In the genomic region with DNA sequence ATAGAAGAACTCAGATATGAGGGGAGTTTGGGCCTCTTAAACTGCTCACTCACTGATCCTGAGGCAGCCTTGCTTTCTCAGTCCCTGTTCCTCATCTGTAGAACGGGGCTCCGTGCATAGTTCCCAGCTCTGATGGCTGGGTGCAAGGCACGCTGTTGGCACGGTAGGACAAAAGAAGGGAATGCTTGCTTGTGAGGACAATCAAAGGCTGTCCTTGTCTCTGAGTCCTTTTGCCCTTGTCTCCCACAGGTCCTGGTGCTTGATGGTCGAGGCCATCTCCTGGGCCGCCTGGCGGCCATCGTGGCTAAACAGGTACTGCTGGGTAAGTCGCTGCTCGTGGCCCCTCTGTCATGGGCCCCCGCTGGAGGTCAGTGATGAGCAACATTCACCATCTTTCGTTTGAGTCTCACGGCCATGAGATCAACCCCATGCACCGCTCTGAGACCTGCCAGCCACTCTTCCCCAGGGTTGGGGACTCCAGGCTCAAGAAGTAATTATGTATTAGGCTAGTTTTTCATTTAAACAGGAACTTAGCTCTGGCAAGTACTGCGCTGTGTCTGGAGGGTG, we compare ENCODE assay signal across 7 cellular contexts. TPM values are rescaled to one million over a fixed set of nuclear protein-coding genes. Genes with fewer than 3 reads are reported as not detected.
A peak's percentile ranks its signal among the peaks of the same experiment; 100 is the strongest.
DNase-seq lines count a peak whose midpoint lies in the region; ATAC-seq, FAIRE-seq and TF ChIP-seq lines count a peak whose summit lies in the region.

No MANE protein-coding gene starts in this region.

- H2BK5ac ChIP-seq in H9 (ENCODE audit: insufficient read length, low read length) = no peak overlapping the region

- no peak overlapping the region for H2AK5ac ChIP-seq in H9 (ENCODE audit: insufficient read length, low read length)

- H3K27me3 Mint-ChIP-seq in H9 (ENCODE audit: low read depth) = peaks cover 11% of the 10 kb centered on the region; the same call in 1 of the 2 replicates

- H3K36me3 Mint-ChIP-seq in H9 (ENCODE audit: insufficient read depth in 1 of 3, low read depth in 3 of 3) = peaks cover 52 to 58% (median 55%) of the 10 kb centered on the region in 3 experiments

- no peak for TF ChIP-seq POLR2A in esophagus muscularis mucosa (IDR thresholded peaks at IDR 0.05; ENCODE audit: low read depth)

- H3K4ac ChIP-seq in H9 (ENCODE audit: low read depth, low read length) = no peak overlapping the region

- H3K36me3 ChIP-seq in esophagus muscularis mucosa (peaks cover 36 to 54% (median 45%) of the 10 kb centered on the region in 4 donors), small intestine (ENCODE audit: control insufficient read depth in 2 of 2, insufficient read depth in 2 of 2, low read length in 2 of 2) (peaks cover 12 to 16% of the 10 kb centered on the region in 2 donors)

- peak overlapping the region; percentile 99 to 100 (median 100) for H3K27ac Mint-ChIP-seq in H9

- no peak overlapping the region for H3T11ph ChIP-seq in H9 (ENCODE audit: low read length)

- H2BK20ac ChIP-seq in H9 (ENCODE audit: low read depth, low read length, poor library complexity, severe bottlenecking) = no peak overlapping the region

- peak overlapping the region; percentile 91 to 96 for H3K4me3 Mint-ChIP-seq in H9

- H3K4me1 ChIP-seq in H9 (ENCODE audit: insufficient read depth, low read length) (no peaks in the 10 kb centered on the region), esophagus muscularis mucosa (peaks cover 17 to 49% (median 34%) of the 10 kb centered on the region in 4 donors), small intestine (ENCODE audit: control insufficient read depth in 2 of 2, insufficient read depth in 1 of 2, low read depth in 1 of 2, low read length in 1 of 2) (no peaks in the 10 kb centered on the region)

- no peak overlapping the region for H2BK12ac ChIP-seq in H9 (ENCODE audit: insufficient read length, low read depth, low read length)

- no peak overlapping the region for H4K8ac ChIP-seq in H9 (replicated peaks; ENCODE audit: insufficient read length, low read depth, low read length)

- no CpG with 5 or more reads among the region's 15 CpGs for WGBS in H9 (ENCODE audit: extremely low coverage, insufficient read length, low lambda C conversion rate)
- 70% methylated on average over 6 of the region's 15 CpGs for WGBS in esophagus muscularis mucosa
- WGBS in small intestine, 3 donors = 11 to 43% (median 22%) methylated on average over 14 to 15 of the region's 15 CpGs

- H2BK120ac ChIP-seq in H9 (ENCODE audit: low read depth, low read length, poor library complexity, severe bottlenecking) = no peak overlapping the region

- ATAC-seq in GM21390 (IDR thresholded peaks at IDR 0.05; ENCODE audit: unreplicated experiment) (no peak), HG02642 (IDR thresholded peaks at IDR 0.05; ENCODE audit: poor library complexity, unreplicated experiment) (no peak)

- H4K20me1 ChIP-seq in H9 (ENCODE audit: control insufficient read depth, insufficient read depth, insufficient read length) = no peaks in the 10 kb centered on the region

- intact Hi-C loops in esophagus muscularis mucosa (cut with DNase I) = no loop called here

- H3K56ac ChIP-seq in H9 (ENCODE audit: insufficient read length, low read depth, low read length) = no peak overlapping the region

- H4K91ac ChIP-seq in H9 (ENCODE audit: insufficient read length, low read depth, low read length) = no peak overlapping the region

- in situ Hi-C loops in SK-MEL-5 (cut with HindIII; ENCODE audit: low pct_unique_long_range_greater_than_20kb, low sequenced_read_pairs) = no loop called here

- DNase-seq in H9 = peak; percentile 49
- peak; percentile 60 for DNase-seq in SK-MEL-5 (ENCODE audit: low read depth, low spot score)
- DNase-seq in esophagus muscularis mucosa (ENCODE audit: extremely low spot score) = no peak
- peak; percentile 39 for DNase-seq in small intestine
- no peak for DNase-seq in nucleus accumbens (lab: John Stamatoyannopoulos, UW)

- H3K4me3 ChIP-seq in esophagus muscularis mucosa = peak overlapping the region; percentile 69 to 100 (median 93)
- peak overlapping the region in 1 of 2 donors; percentile 86 for H3K4me3 ChIP-seq in small intestine (ENCODE audit: low read depth in 1 of 2, low read length in 2 of 2)

- no peak for TF ChIP-seq EP300 in esophagus muscularis mucosa (IDR thresholded peaks at IDR 0.05)

- peaks cover 18% of the 10 kb centered on the region for H3K79me2 ChIP-seq in H9 (ENCODE audit: insufficient read depth, low read length)

- H3K4me2 ChIP-seq in H9 (ENCODE audit: insufficient read depth, insufficient read length, low read length) = peak overlapping the region; percentile 100

- peaks cover 13% of the 10 kb centered on the region for H3K23me2 ChIP-seq in H9 (ENCODE audit: insufficient read length, low read depth, low read length, poor library complexity, severe bottlenecking)

- no peaks in the 10 kb centered on the region for H3K79me1 ChIP-seq in H9 (ENCODE audit: insufficient read depth, low read depth, low read length, poor library complexity, severe bottlenecking)

- TF ChIP-seq CTCF in H9 (conservative IDR thresholded peaks at IDR 0.05) = no peak
- TF ChIP-seq CTCF in esophagus muscularis mucosa (IDR thresholded peaks at IDR 0.05) = no peak

- FAIRE-seq in small intestine (lab: Jason Lieb, UNC) = no peak

- H3K9me3 Mint-ChIP-seq in H9 = peaks cover 12 to 14% of the 10 kb centered on the region in 2 experiments; a peak in 4 of 5 replicates

- peak overlapping the region; percentile 52 for H3K27ac ChIP-seq in H9 (ENCODE audit: insufficient read length, low read depth, low read length)
- H3K27ac ChIP-seq in esophagus muscularis mucosa (replicated peaks in 1 of 4) = peak overlapping the region; percentile 84 to 92 (median 90)
- peak overlapping the region; percentile 89 to 98 for H3K27ac ChIP-seq in small intestine (ENCODE audit: low read depth in 1 of 2, low read length in 1 of 2)

- H3K27me3 ChIP-seq in H9 (ENCODE audit: insufficient read depth, low read length) = no peaks in the 10 kb centered on the region
- H3K27me3 ChIP-seq in esophagus muscularis mucosa = no peaks in the 10 kb centered on the region
- H3K27me3 ChIP-seq in small intestine (ENCODE audit: control insufficient read depth in 2 of 2, insufficient read depth in 2 of 2, low read length in 2 of 2) = no peaks in the 10 kb centered on the region

- no peak overlapping the region for H2AFZ ChIP-seq in H9 (ENCODE audit: low read length)

- no peak overlapping the region for H4K5ac ChIP-seq in H9 (ENCODE audit: insufficient read length, low read depth, low read length)

- H3K23ac ChIP-seq in H9 (ENCODE audit: insufficient read length, low read depth, low read length) = no peak overlapping the region

- no peak overlapping the region for H2BK15ac ChIP-seq in H9 (ENCODE audit: low read depth, low read length)

- H3K18ac ChIP-seq in H9 (ENCODE audit: insufficient read length, low read depth, low read length) = no peak overlapping the region

- no peak overlapping the region for H3K14ac ChIP-seq in H9 (ENCODE audit: insufficient read depth, low read length)

- H3K9me3 ChIP-seq in H9 (ENCODE audit: control insufficient read depth, low read depth, low read length) (no peaks in the 10 kb centered on the region), esophagus muscularis mucosa (no peaks in the 10 kb centered on the region), small intestine (ENCODE audit: control insufficient read depth, low read depth) (no peaks in the 10 kb centered on the region)

- peak overlapping the region; percentile 100 for H3K9ac ChIP-seq in H9 (ENCODE audit: extremely low read depth, insufficient read length, low read length)

- peaks cover 13 to 20% of the 10 kb centered on the region in 2 experiments for H3K4me1 Mint-ChIP-seq in H9

RNA-seq across cellular contexts. Expression of a gene that starts 2.3 kb away (rescaled TPM):
- total RNA-seq in H9 (2021) = 3,286 and 3,356 TPM in 2 replicates
- total RNA-seq in SK-MEL-5 (2014; rRNA removed; shearing (Covaris generic)) = 3,128 and 3,479 TPM in 2 replicates
- 2,560 and 3,571 TPM in 2 replicates for polyA plus RNA-seq in SK-MEL-5 (2015; cell fraction: cytosol; rRNA removed)
- 747 and 889 TPM in 2 replicates for polyA plus RNA-seq in SK-MEL-5 (2015; cell fraction: nucleus; rRNA removed)
- total RNA-seq in esophagus muscularis mucosa = 1,000 to 10,000 TPM; 1,843 to 3,096 (median 2,688) TPM
- 1,000 to 10,000 TPM; 2,350 to 5,026 (median 4,251) TPM for polyA plus RNA-seq in small intestine

RNA-seq across cellular contexts. Expression of a gene that starts 6.5 kb away (rescaled TPM):
- total RNA-seq in H9 (2021) = 2,503 and 2,512 TPM in 2 replicates
- total RNA-seq in SK-MEL-5 (2014; rRNA removed; shearing (Covaris generic)) = 2,119 and 2,380 TPM in 2 replicates
- 2,753 and 4,121 TPM in 2 replicates for polyA plus RNA-seq in SK-MEL-5 (2015; cell fraction: cytosol; rRNA removed)
- polyA plus RNA-seq in SK-MEL-5 (2015; cell fraction: nucleus; rRNA removed) = 528 and 611 TPM in 2 replicates
- total RNA-seq in esophagus muscularis mucosa = 1,000 to 10,000 TPM; 1,719 to 5,089 (median 3,692) TPM
- polyA plus RNA-seq in small intestine = 1,000 to 10,000 TPM; 2,854 to 5,067 (median 5,025) TPM

RNA-seq across cellular contexts. Expression of a gene that starts 15.7 kb away (rescaled TPM):
- 2.1 and 2.6 TPM in 2 replicates for total RNA-seq in H9 (2021)
- total RNA-seq in SK-MEL-5 (2014; rRNA removed; shearing (Covaris generic)) = 0.27 and 0.37 TPM in 2 replicates
- 0.53 and 1.8 TPM in 2 replicates for polyA plus RNA-seq in SK-MEL-5 (2015; cell fraction: cytosol; rRNA removed)
- polyA plus RNA-seq in SK-MEL-5 (2015; cell fraction: nucleus; rRNA removed) = 0.65 and 0.89 TPM in 2 replicates
- 10 to 100 TPM in 2 of 4 donors, 1 to 10 TPM in 2; 5.5 to 11.5 (median 10.4) TPM for total RNA-seq in esophagus muscularis mucosa
- 1 to 10 TPM; 7.8 to 10.0 (median 8.6) TPM for polyA plus RNA-seq in small intestine

RNA-seq across cellular contexts. Expression of a gene that starts 22.8 kb away (rescaled TPM):
- total RNA-seq in H9 (2021) (41.1 and 45.4 TPM in 2 replicates), esophagus muscularis mucosa (100 to 1,000 TPM; 108 to 234 (median 170) TPM)
- total RNA-seq in SK-MEL-5 (2014; rRNA removed; shearing (Covaris generic)) = 0.69 and 3.1 TPM in 2 replicates
- 1.3 and 3.7 TPM in 2 replicates for polyA plus RNA-seq in SK-MEL-5 (2015; cell fraction: cytosol; rRNA removed)
- 0.20 and 1.9 TPM in 2 replicates for polyA plus RNA-seq in SK-MEL-5 (2015; cell fraction: nucleus; rRNA removed)
- 100 to 1,000 TPM; 354 to 541 (median 486) TPM for polyA plus RNA-seq in small intestine

RNA-seq across cellular contexts. Expression of a gene that starts 36.7 kb away (rescaled TPM):
- total RNA-seq in H9 (2021) (51.7 and 54.4 TPM in 2 replicates), esophagus muscularis mucosa (10 to 100 TPM; 22.1 to 29.1 (median 26.2) TPM)
- total RNA-seq in SK-MEL-5 (2014; rRNA removed; shearing (Covaris generic)) = 15.1 and 16.7 TPM in 2 replicates
- polyA plus RNA-seq in SK-MEL-5 (2015; cell fraction: cytosol; rRNA removed) = 23.0 and 27.3 TPM in 2 replicates
- polyA plus RNA-seq in SK-MEL-5 (2015; cell fraction: nucleus; rRNA removed) = 18.7 and 24.1 TPM in 2 replicates
- polyA plus RNA-seq in small intestine = 100 to 1,000 TPM in 2 of 3 donors, 10 to 100 TPM in 1; 59.4 to 130 (median 108) TPM

Comparison
In these comparisons a context has a peak if more than half of its experiments do, and no peak if none do; other contexts are left out.
1. DNase-seq: peak in H9 (single experiment), SK-MEL-5 (single experiment) and small intestine (single experiment); none in esophagus muscularis mucosa (single experiment) and nucleus accumbens (0 of 56).
2. Peak in every context shown above with its lines, with median percentiles within 50 percentile points of each other: H3K27ac ChIP-seq.